ENCODE assay signal across 1 cellular context in genomic region chr17:75074532-75074931, GRCh38.
TF ChIP-seq lines count a peak whose summit lies in the region.

No MANE protein-coding gene starts in this region.

TF ChIP-seq in K562, 482 proteins besides CTCF, POLR2A, EP300 and RAD21 (continued from another document and continues in another):
- TF ChIP-seq KAT7 (CRISPR knock-in tag; IDR thresholded peaks at IDR 0.05; ENCODE audit: borderline replicate concordance) (no peak), ATF2 (CRISPR knock-in tag; IDR thresholded peaks at IDR 0.05) (no peak), ZKSCAN1 (IDR thresholded peaks at IDR 0.05; ENCODE audit: low read depth, low read length) (no peak), SP1 (CRISPR knock-in tag; IDR thresholded peaks at IDR 0.05) (no peak), CHD1 (IDR thresholded peaks at IDR 0.05; ENCODE audit: low read length) (no peak), NCOA6 (IDR thresholded peaks at IDR 0.05) (no peak), PCBP1 (IDR thresholded peaks at IDR 0.05; ENCODE audit: low read depth, low read length, poor library complexity, severe bottlenecking) (no peak), ELF2 (CRISPR knock-in tag; IDR thresholded peaks at IDR 0.05) (no peak), ZBTB9 (CRISPR knock-in tag; IDR thresholded peaks at IDR 0.05) (no peak), SIX5 (IDR thresholded peaks at IDR 0.05; ENCODE audit: borderline replicate concordance in 1 of 2, insufficient read depth in 1 of 2, low read depth in 1 of 2, low read length in 2 of 2) (no peak), ZNF444 (CRISPR knock-in tag; IDR thresholded peaks at IDR 0.05) (no peak), ZNF512 (tag; IDR thresholded peaks at IDR 0.05) (no peak), ZNF644 (tag; IDR thresholded peaks at IDR 0.05; ENCODE audit: low read depth) (no peak), SMARCE1 (IDR thresholded peaks at IDR 0.05) (peak; percentile 21; the same call in 1 of the 2 replicates), PHF8 (IDR thresholded peaks at IDR 0.05; ENCODE audit: borderline replicate concordance, low read length) (no peak), FOXK2 (conservative IDR thresholded peaks at IDR 0.05 in 1 of 2, IDR thresholded peaks at IDR 0.05 in 1 of 2; ENCODE audit: low read depth in 2 of 2) (no peak), NFXL1 (CRISPR knock-in tag; IDR thresholded peaks at IDR 0.05) (no peak), SPI1 (IDR thresholded peaks at IDR 0.05; ENCODE audit: borderline replicate concordance, low read depth, low read length) (peak; percentile 89), RFX7 (CRISPR knock-in tag; IDR thresholded peaks at IDR 0.05) (no peak), SAFB (IDR thresholded peaks at IDR 0.05; ENCODE audit: borderline replicate concordance, low read depth, low read length) (no peak), CEBPB (tag; IDR thresholded peaks at IDR 0.05) (no peak), MLLT1 (IDR thresholded peaks at IDR 0.05) (no peak), CXXC5 (CRISPR knock-in tag; IDR thresholded peaks at IDR 0.05) (peak; percentile 23; the same call in 1 of the 2 replicates), ZKSCAN8 (CRISPR knock-in tag; IDR thresholded peaks at IDR 0.05) (no peak), TCF3 (CRISPR knock-in tag; IDR thresholded peaks at IDR 0.05) (peak; percentile 73), ZHX1 (conservative IDR thresholded peaks at IDR 0.05; ENCODE audit: low read length) (no peak), THAP7 (CRISPR knock-in tag; IDR thresholded peaks at IDR 0.05) (no peak), GATA2 (CRISPR knock-in tag; IDR thresholded peaks at IDR 0.05) (peak; percentile 75; the same call in 1 of the 2 replicates), TARDBP (IDR thresholded peaks at IDR 0.05) (no peak), CUX1 (CRISPR knock-in tag; IDR thresholded peaks at IDR 0.05) (no peak), SP2 (IDR thresholded peaks at IDR 0.05; ENCODE audit: extremely low read depth, low read depth, low read length, poor library complexity, severe bottlenecking) (no peak), TCF15 (CRISPR knock-in tag; IDR thresholded peaks at IDR 0.05) (no peak), CTBP1 (IDR thresholded peaks at IDR 0.05; ENCODE audit: borderline replicate concordance) (peak; percentile 99), ZNF407 (IDR thresholded peaks at IDR 0.05; ENCODE audit: low read depth) (no peak), MAZ (CRISPR knock-in tag; conservative IDR thresholded peaks at IDR 0.05 in 1 of 2, IDR thresholded peaks at IDR 0.05 in 1 of 2) (0 out of 4 replicates have a peak, but pooled peaks of 1 of the 2 experiments have one; percentile 37), ZNF76 (CRISPR knock-in tag; IDR thresholded peaks at IDR 0.05; ENCODE audit: borderline replicate concordance) (no peak)
